In the genomic region with DNA sequence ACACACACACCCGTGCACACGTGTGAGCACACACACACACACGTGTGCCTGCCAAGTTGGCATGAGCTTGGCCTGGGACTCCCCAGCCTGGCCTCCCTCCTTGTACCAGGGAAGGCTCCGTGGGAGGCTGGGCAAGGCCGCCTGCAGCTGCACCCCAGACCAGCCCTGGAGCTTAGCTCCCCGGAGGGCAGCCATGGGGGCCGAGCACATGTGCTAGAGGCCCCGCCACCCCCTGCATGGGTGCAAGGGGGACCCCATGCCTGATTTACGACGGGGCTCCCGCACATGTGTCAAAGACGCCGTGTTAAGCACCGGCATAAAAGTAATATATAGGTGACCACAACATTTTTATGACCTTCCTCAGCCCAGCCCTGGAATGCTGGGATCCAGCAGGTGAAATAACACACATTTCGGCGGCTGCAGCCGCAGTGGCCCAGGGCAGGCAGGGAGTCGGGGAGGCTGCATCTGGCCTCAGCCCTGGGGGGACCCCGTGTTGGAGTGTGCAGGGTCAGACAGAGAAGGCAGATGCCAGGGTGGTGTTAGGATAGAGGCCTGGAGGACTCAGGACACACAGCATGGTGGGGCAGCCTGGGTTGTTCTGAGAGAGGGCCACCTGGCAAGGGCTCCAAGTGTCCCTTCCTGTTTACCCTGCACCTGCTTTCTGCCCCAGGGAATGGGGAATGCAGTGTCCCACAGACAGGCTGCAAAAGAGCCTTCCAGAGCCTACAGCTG, we compare ENCODE assay signal across 10 cellular contexts. TPM values are rescaled to one million over a fixed set of nuclear protein-coding genes. Genes with fewer than 3 reads are reported as not detected.
DNase-seq lines count a peak whose midpoint lies in the region; ATAC-seq and TF ChIP-seq lines count a peak whose summit lies in the region.
"Had no signal": no experiment of that assay in that cellular context is flagged by ENCODE, and none has a peak within 500 bp of the region (broad histone marks: within the 10 kb centered on the region; RNA-seq: fewer than 3 reads in every experiment).

No MANE protein-coding gene starts in this region.

- no peak overlapping the region for H3K4me3 Mint-ChIP-seq in natural killer cell
- no peak overlapping the region for H3K4me3 Mint-ChIP-seq in natural killer cell treated with Interleukin-12 subunit alpha and Interleukin-12 subunit beta and Interleukin-15 and Interleukin-18, amount 100 ng/mL, for 72 hours
- H3K4me3 Mint-ChIP-seq in chondrocyte (ENCODE audit: unreplicated experiment): no peak overlapping the region
- H3K4me3 Mint-ChIP-seq: brain had no signal

- H2BK12ac ChIP-seq in neuronal stem cell (ENCODE audit: low read length): peak overlapping the region; percentile 97

- peak overlapping the region; percentile 56 for H2BK5ac ChIP-seq in neuronal stem cell (ENCODE audit: low read length)

- no peak overlapping the region for H3K14ac ChIP-seq in neuronal stem cell (ENCODE audit: low read length)

- H3K36me3 Mint-ChIP-seq in natural killer cell (no peaks in the 10 kb centered on the region), chondrocyte (ENCODE audit: low read depth) (no peaks in the 10 kb centered on the region)
- H3K36me3 Mint-ChIP-seq in natural killer cell treated with Interleukin-12 subunit alpha and Interleukin-12 subunit beta and Interleukin-15 and Interleukin-18, amount 100 ng/mL, for 72 hours: no peaks in the 10 kb centered on the region
- H3K36me3 Mint-ChIP-seq: brain had no signal

- peak overlapping the region; percentile 97 for H2AK5ac ChIP-seq in neuronal stem cell (ENCODE audit: low read depth, low read length)

- H3K36me3 ChIP-seq in neuronal stem cell (replicated peaks in 1 of 2; ENCODE audit: control insufficient read depth in 2 of 2, insufficient read depth in 2 of 2, low read length in 2 of 2): no peaks in the 10 kb centered on the region

- no peaks in the 10 kb centered on the region for H3K79me1 ChIP-seq in neuronal stem cell (ENCODE audit: low read depth, low read length)

- H2BK120ac ChIP-seq in neuronal stem cell (ENCODE audit: low read depth, low read length): peak overlapping the region; percentile 35

- H3K27me3 ChIP-seq in neuronal stem cell (ENCODE audit: control insufficient read depth in 3 of 3, insufficient read depth in 3 of 3, low read depth in 1 of 3, low read length in 3 of 3): no peaks in the 10 kb centered on the region

- H3K27me3 Mint-ChIP-seq in natural killer cell (ENCODE audit: low read depth in 2 of 2): peaks cover 0 to 2% of the 10 kb centered on the region in 2 donors
- no peaks in the 10 kb centered on the region for H3K27me3 Mint-ChIP-seq in natural killer cell treated with Interleukin-12 subunit alpha and Interleukin-12 subunit beta and Interleukin-15 and Interleukin-18, amount 100 ng/mL, for 72 hours
- no peaks in the 10 kb centered on the region for H3K27me3 Mint-ChIP-seq in chondrocyte (ENCODE audit: low read depth)

- H3K4ac ChIP-seq in neuronal stem cell (ENCODE audit: low read length): peak overlapping the region; percentile 30

- H3K9ac ChIP-seq in neuronal stem cell (ENCODE audit: low read depth, low read length, poor library complexity): peak overlapping the region; percentile 74

- peak overlapping the region; percentile 74 for H2BK15ac ChIP-seq in neuronal stem cell (ENCODE audit: low read length)

- peaks cover 8 to 31% of the 10 kb centered on the region in 2 donors for H3K4me1 ChIP-seq in neuronal stem cell (ENCODE audit: control insufficient read depth in 2 of 2, insufficient read depth in 1 of 2, low read depth in 1 of 2, low read length in 2 of 2)

- no CpG with 5 or more reads among the region's 19 CpGs for WGBS in neuronal stem cell (ENCODE audit: extremely low coverage in 2 of 2, insufficient read length in 2 of 2, insufficient replicate concordance in 1 of 2), 2 donors

- H4K8ac ChIP-seq in neuronal stem cell (ENCODE audit: low read depth, low read length): no peak overlapping the region

- no peak overlapping the region for H3K4me2 ChIP-seq in neuronal stem cell (ENCODE audit: insufficient read depth, low read length, poor library complexity, severe bottlenecking)

- H4K91ac ChIP-seq in neuronal stem cell (ENCODE audit: low read depth, low read length, poor library complexity): peak overlapping the region; percentile 88

- DNase-seq in natural killer cell: peak; percentile 13
- DNase-seq in natural killer cell treated with Interleukin-12 subunit alpha and Interleukin-12 subunit beta and Interleukin-15 and Interleukin-18, amount 100 ng/mL, for 72 hours (ENCODE audit: low spot score): no peak
- peak; percentile 58 for DNase-seq in chondrocyte (ENCODE audit: low spot score)
- no peak for DNase-seq in neuronal stem cell (ENCODE audit: low spot score)
- DNase-seq in pons (ENCODE audit: low spot score): no peak
- DNase-seq: NCI-H446 had no signal

- TF ChIP-seq CTCF in natural killer cell (IDR thresholded peaks at IDR 0.05) (no peak), chondrocyte (IDR thresholded peaks at IDR 0.05) (no peak)

- H3K9me3 Mint-ChIP-seq in natural killer cell (no peaks in the 10 kb centered on the region), chondrocyte (ENCODE audit: low read depth) (no peaks in the 10 kb centered on the region)
- H3K9me3 Mint-ChIP-seq in natural killer cell treated with Interleukin-12 subunit alpha and Interleukin-12 subunit beta and Interleukin-15 and Interleukin-18, amount 100 ng/mL, for 72 hours: no peaks in the 10 kb centered on the region
- H3K9me3 Mint-ChIP-seq: brain had no signal

- peak overlapping the region; percentile 52 for H3K23ac ChIP-seq in neuronal stem cell (ENCODE audit: low read depth, low read length, poor library complexity)

- H3K4me3 ChIP-seq in neuronal stem cell (ENCODE audit: low read length in 2 of 2): no peak overlapping the region

- no peak overlapping the region for H3K27ac ChIP-seq in neuronal stem cell (replicated peaks; ENCODE audit: low read length)

- H3K18ac ChIP-seq in neuronal stem cell (ENCODE audit: low read length): peak overlapping the region; percentile 82

- peaks cover 0 to 5% of the 10 kb centered on the region in 2 donors for H3K4me1 Mint-ChIP-seq in natural killer cell
- peaks cover 0 to 3% of the 10 kb centered on the region in 2 donors for H3K4me1 Mint-ChIP-seq in natural killer cell treated with Interleukin-12 subunit alpha and Interleukin-12 subunit beta and Interleukin-15 and Interleukin-18, amount 100 ng/mL, for 72 hours (ENCODE audit: low read depth in 2 of 2)
- peaks cover 28% of the 10 kb centered on the region for H3K4me1 Mint-ChIP-seq in chondrocyte (ENCODE audit: low read depth)

- intact Hi-C loops in natural killer cell (cut with micrococcal nuclease): loop anchor here (1.0 kb wide), 1 partner anchor 8 kb away; no protein-coding TSS in a partner anchor

- H3K27ac Mint-ChIP-seq in natural killer cell: no peak overlapping the region
- no peak overlapping the region for H3K27ac Mint-ChIP-seq in natural killer cell treated with Interleukin-12 subunit alpha and Interleukin-12 subunit beta and Interleukin-15 and Interleukin-18, amount 100 ng/mL, for 72 hours
- H3K27ac Mint-ChIP-seq in chondrocyte (ENCODE audit: unreplicated experiment): no peak overlapping the region

- no peaks in the 10 kb centered on the region for H3K9me3 ChIP-seq in neuronal stem cell (replicated peaks in 1 of 2; ENCODE audit: control insufficient read depth in 2 of 2, insufficient read depth in 1 of 2, low read depth in 1 of 2, low read length in 2 of 2)

- H2AFZ ChIP-seq in neuronal stem cell (ENCODE audit: low read length): no peak overlapping the region

- no peak for ATAC-seq in natural killer cell
- no peak for ATAC-seq in natural killer cell treated with Interleukin-12 subunit alpha and Interleukin-12 subunit beta and Interleukin-15 and Interleukin-18, amount 100 ng/mL, for 72 hours
- no peak for ATAC-seq in GM21529 (IDR thresholded peaks at IDR 0.05; ENCODE audit: unreplicated experiment)
- ATAC-seq in HG03457 (IDR thresholded peaks at IDR 0.05; ENCODE audit: unreplicated experiment): no peak
- ATAC-seq in GM21367 (IDR thresholded peaks at IDR 0.05; ENCODE audit: unreplicated experiment): no peak

RNA-seq across cellular contexts. Expression of a gene that starts 56.3 kb away (rescaled TPM):
- total RNA-seq in natural killer cell (not detected), chondrocyte (2.5 to 4.2 TPM (median 2.7 TPM) in 3 replicates)
- total RNA-seq in natural killer cell treated with Interleukin-12 subunit alpha and Interleukin-12 subunit beta and Interleukin-15 and Interleukin-18, amount 100 ng/mL, for 72 hours: under 1 TPM in 1 of 2 donors, not detected in 1; 0.11 TPM
- polyA plus RNA-seq in neuronal stem cell (2013, experiment 1 of 2): 0.61 TPM
- 0.69 TPM for polyA plus RNA-seq in neuronal stem cell (2013, experiment 2 of 2)

Comparison
In these comparisons a context has a peak if more than half of its experiments do, and no peak if none do; other contexts are left out.
1. DNase-seq: peak in natural killer cell (single experiment) and chondrocyte (single experiment); none in natural killer cell treated with Interleukin-12 subunit alpha and Interleukin-12 subunit beta and Interleukin-15 and Interleukin-18, amount 100 ng/mL, for 72 hours (single experiment), neuronal stem cell (single experiment) and pons (single experiment).